In the genomic region with DNA sequence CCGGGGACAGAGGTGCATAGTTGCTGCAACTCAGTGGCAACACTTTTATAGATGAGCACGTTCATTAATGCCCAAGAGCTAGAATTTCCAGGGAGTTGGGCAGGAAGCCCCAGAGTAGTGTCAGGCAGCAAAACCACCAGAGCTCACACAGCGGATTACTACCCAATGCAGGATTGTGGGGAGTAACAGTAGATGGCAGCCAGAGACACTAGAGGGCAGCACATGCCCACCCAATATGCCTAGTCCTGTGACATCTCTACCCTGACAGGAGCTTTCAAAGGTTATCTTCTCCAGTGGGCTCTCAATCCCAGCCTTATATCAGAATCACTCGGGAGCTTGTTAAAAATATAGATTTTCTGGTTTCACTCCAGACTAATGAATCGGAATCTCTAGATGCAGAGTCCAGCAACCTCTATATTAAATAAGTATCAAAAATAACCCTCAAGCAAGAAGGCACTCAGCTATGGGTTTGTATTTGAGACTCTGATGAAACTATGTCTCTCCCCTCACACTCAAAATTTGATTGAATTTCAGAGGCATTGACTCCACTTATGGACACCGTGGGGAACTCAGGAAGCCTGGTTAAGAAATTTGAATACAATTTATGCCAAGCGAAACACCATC, we compare ENCODE assay signal across 9 cellular contexts. TPM values are rescaled to one million over a fixed set of nuclear protein-coding genes. Genes with fewer than 3 reads are reported as not detected.
A peak's percentile ranks its signal among the peaks of the same experiment; 100 is the strongest.
DNase-seq lines count a peak whose midpoint lies in the region; ATAC-seq and TF ChIP-seq lines count a peak whose summit lies in the region.
"Had no signal": no experiment of that assay in that cellular context is flagged by ENCODE, and none has a peak within 500 bp of the region (broad histone marks: within the 10 kb centered on the region; RNA-seq: fewer than 3 reads in every experiment).

No MANE protein-coding gene starts in this region.

- peaks cover 6% of the 10 kb centered on the region for H3K4me1 Mint-ChIP-seq in neural crest cell
- no peaks in the 10 kb centered on the region for H3K4me1 Mint-ChIP-seq in stimulated activated naive CD8-positive, alpha-beta T cell treated with anti-CD3 and anti-CD28 coated beads, Interleukin-15, amount 100 ng/mL, for 72 hours

- H3K27ac Mint-ChIP-seq in neural crest cell (ENCODE audit: unreplicated experiment), result no peak overlapping the region
- no peak overlapping the region for H3K27ac Mint-ChIP-seq in stimulated activated naive CD8-positive, alpha-beta T cell treated with anti-CD3 and anti-CD28 coated beads, Interleukin-15, amount 100 ng/mL, for 72 hours
- H3K27ac Mint-ChIP-seq: T-helper 1 cell treated with Interleukin-12 subunit alpha and Interleukin-12 subunit beta and Interleukin-4 antibody, amounts not matched to agents 30 μg/mL and 1 μg/mL, for 36 hours had no signal

- H3K9me2 ChIP-seq in Karpas-422 (replicated peaks; ENCODE audit: insufficient read depth, low read length), result no peaks in the 10 kb centered on the region

- H3K9me3 Mint-ChIP-seq in neural crest cell, result no peaks in the 10 kb centered on the region
- no peaks in the 10 kb centered on the region for H3K9me3 Mint-ChIP-seq in stimulated activated naive CD8-positive, alpha-beta T cell treated with anti-CD3 and anti-CD28 coated beads, Interleukin-15, amount 100 ng/mL, for 72 hours
- H3K9me3 Mint-ChIP-seq: T-helper 1 cell treated with Interleukin-12 subunit alpha and Interleukin-12 subunit beta and Interleukin-4 antibody, amounts not matched to agents 30 μg/mL and 1 μg/mL, for 36 hours had no signal

- H3K36me3 Mint-ChIP-seq in neural crest cell (ENCODE audit: low read depth), result no peaks in the 10 kb centered on the region

- no peaks in the 10 kb centered on the region for H4K20me1 ChIP-seq in Karpas-422 (ENCODE audit: insufficient read depth, low read depth, low read length)

- H3K9ac ChIP-seq in Karpas-422 (ENCODE audit: low read length), result no peak overlapping the region

- no peak overlapping the region for H2AFZ ChIP-seq in Karpas-422 (ENCODE audit: low read length)

- ATAC-seq in GM21447 (IDR thresholded peaks at IDR 0.05; ENCODE audit: unreplicated experiment), result peak; percentile 81
- ATAC-seq in stimulated activated naive CD8-positive, alpha-beta T cell treated with anti-CD3 and anti-CD28 coated beads, Interleukin-15, amount 100 ng/mL, for 72 hours, result peak; percentile 100

- peak; percentile 88 for TF ChIP-seq CTCF in neural crest cell (conservative IDR thresholded peaks at IDR 0.05)

- no peaks in the 10 kb centered on the region for H3K27me3 ChIP-seq in Karpas-422 (ENCODE audit: low read length)

- H3K79me2 ChIP-seq in Karpas-422 (ENCODE audit: low read length), result no peaks in the 10 kb centered on the region

- H3K27me3 Mint-ChIP-seq in neural crest cell (ENCODE audit: low read depth), result peaks cover 64% of the 10 kb centered on the region
- H3K27me3 Mint-ChIP-seq in stimulated activated naive CD8-positive, alpha-beta T cell treated with anti-CD3 and anti-CD28 coated beads, Interleukin-15, amount 100 ng/mL, for 72 hours, result peaks cover 47% of the 10 kb centered on the region

- no peak overlapping the region for H3K4me3 Mint-ChIP-seq in neural crest cell
- no peak overlapping the region for H3K4me3 Mint-ChIP-seq in stimulated activated naive CD8-positive, alpha-beta T cell treated with anti-CD3 and anti-CD28 coated beads, Interleukin-15, amount 100 ng/mL, for 72 hours
- H3K4me3 Mint-ChIP-seq: T-helper 1 cell treated with Interleukin-12 subunit alpha and Interleukin-12 subunit beta and Interleukin-4 antibody, amounts not matched to agents 30 μg/mL and 1 μg/mL, for 36 hours had no signal

- no peak overlapping the region for H3K4me3 ChIP-seq in Karpas-422 (ENCODE audit: low read length)

- no peaks in the 10 kb centered on the region for H3K4me1 ChIP-seq in Karpas-422 (ENCODE audit: low read length)

- no peaks in the 10 kb centered on the region for H3K36me3 ChIP-seq in Karpas-422 (ENCODE audit: insufficient read depth, low read length)

- no peak overlapping the region for H3K27ac ChIP-seq in Karpas-422 (ENCODE audit: low read length)

- no peak overlapping the region for H3K4me2 ChIP-seq in Karpas-422 (ENCODE audit: low read depth, low read length, poor library complexity, severe bottlenecking)

- peak; percentile 57 for DNase-seq in COR-L47 (lab: John Stamatoyannopoulos, UW)
- peak; percentile 88 for DNase-seq in Karpas-422
- DNase-seq in RKO (ENCODE audit: low spot score), result peak; percentile 75
- peak; percentile 84 to 87 for DNase-seq in activated T-cell treated with anti-CD3 and anti-CD28 coated beads, Interleukin-2, amount 50 U/mL, for 48 hours
- peak; percentile 78 for DNase-seq in fibroblast of peridontal ligament (ENCODE audit: extremely low read depth)
- peak; percentile 84 for DNase-seq in neural crest cell (ENCODE audit: low read depth, low spot score)
- peak; percentile 74 to 75 for DNase-seq in stimulated activated naive CD8-positive, alpha-beta T cell treated with anti-CD3 and anti-CD28 coated beads, Interleukin-15, amount 100 ng/mL, for 72 hours

- H3K9me3 ChIP-seq in Karpas-422 (ENCODE audit: low read length), result no peaks in the 10 kb centered on the region

RNA-seq across cellular contexts. Expression of a gene that starts 58.4 kb away (rescaled TPM):
- not detected in 2 replicates for total RNA-seq in Karpas-422 (2014; rRNA removed; shearing (Covaris generic); ENCODE audit: low replicate concordance)
- 0.63 and 1.2 TPM in 2 replicates for total RNA-seq in neural crest cell
